ENCODE assay signal across 1 cellular context in genomic region chr19:6862673-6863078, GRCh38.
TF ChIP-seq lines count a peak whose summit lies in the region.

No MANE protein-coding gene starts in this region.

TF ChIP-seq in HEK293, 187 proteins besides CTCF, POLR2A, EP300 and RAD21 (continued from another document and continues in another):
- TF ChIP-seq INSM2 (tag by site-specific recombination; IDR thresholded peaks at IDR 0.05), result peak; percentile 97
- TF ChIP-seq ZFP3 (tag by site-specific recombination; IDR thresholded peaks at IDR 0.05; ENCODE audit: low read depth), result no peak
- no peak for TF ChIP-seq ZNF266 (tag by site-specific recombination; IDR thresholded peaks at IDR 0.05; ENCODE audit: low read depth)
- no peak for TF ChIP-seq ZNF488 (tag by site-specific recombination; IDR thresholded peaks at IDR 0.05)
- no peak for TF ChIP-seq ZNF549 (tag by site-specific recombination; IDR thresholded peaks at IDR 0.05)
- no peak for TF ChIP-seq ZNF768 (tag by site-specific recombination; IDR thresholded peaks at IDR 0.05)
- TF ChIP-seq PRDM2 (tag by site-specific recombination; IDR thresholded peaks at IDR 0.05; ENCODE audit: borderline replicate concordance), result no peak
- TF ChIP-seq ZNF223 (tag by site-specific recombination; IDR thresholded peaks at IDR 0.05), result no peak
- no peak for TF ChIP-seq PRDM6 (tag by site-specific recombination; IDR thresholded peaks at IDR 0.05)
- TF ChIP-seq YY1 (tag by site-specific recombination; IDR thresholded peaks at IDR 0.05), result no peak
- no peak for TF ChIP-seq ZNF404 (tag by site-specific recombination; IDR thresholded peaks at IDR 0.05)
- no peak for TF ChIP-seq FEZF1 (tag by site-specific recombination; IDR thresholded peaks at IDR 0.05)
- TF ChIP-seq ZNF785 (tag by site-specific recombination; IDR thresholded peaks at IDR 0.05), result no peak
- no peak for TF ChIP-seq KLF16 (tag by site-specific recombination; IDR thresholded peaks at IDR 0.05)
- no peak for TF ChIP-seq ZNF292 (tag by site-specific recombination; IDR thresholded peaks at IDR 0.05; ENCODE audit: borderline replicate concordance, low read depth)
- TF ChIP-seq SP2 (tag by site-specific recombination; IDR thresholded peaks at IDR 0.05), result no peak
- TF ChIP-seq ZNF449 (tag by site-specific recombination; IDR thresholded peaks at IDR 0.05), result no peak
- no peak for TF ChIP-seq IKZF3 (tag by site-specific recombination; IDR thresholded peaks at IDR 0.05)
- no peak for TF ChIP-seq TRIM28 (IDR thresholded peaks at IDR 0.05; ENCODE audit: borderline replicate concordance, low read length)
- TF ChIP-seq BCL11B (tag by site-specific recombination; IDR thresholded peaks at IDR 0.05; ENCODE audit: low read depth), result no peak
- no peak for TF ChIP-seq ZNF433 (tag by site-specific recombination; IDR thresholded peaks at IDR 0.05; ENCODE audit: low read depth)
- TF ChIP-seq ZNF423 (tag by site-specific recombination; IDR thresholded peaks at IDR 0.05), result no peak
- TF ChIP-seq ZSCAN16 (tag by site-specific recombination; IDR thresholded peaks at IDR 0.05), result no peak
- no peak for TF ChIP-seq PRDM10 (tag by site-specific recombination; IDR thresholded peaks at IDR 0.05)
- TF ChIP-seq RBAK (tag by site-specific recombination; IDR thresholded peaks at IDR 0.05), result no peak
- TF ChIP-seq ZNF391 (tag by site-specific recombination; IDR thresholded peaks at IDR 0.05; ENCODE audit: borderline replicate concordance, low read depth), result peak; percentile 75; the same call in 1 of the 2 replicates
- TF ChIP-seq ZNF704 (tag by site-specific recombination; IDR thresholded peaks at IDR 0.05), result no peak
- no peak for TF ChIP-seq ZNF548 (tag by site-specific recombination; IDR thresholded peaks at IDR 0.05)
- TF ChIP-seq SCRT1 (tag by site-specific recombination; IDR thresholded peaks at IDR 0.05; ENCODE audit: borderline replicate concordance), result no peak
- TF ChIP-seq PBX3 (CRISPR knock-in tag; IDR thresholded peaks at IDR 0.05), result no peak
- TF ChIP-seq ZEB2 (tag by site-specific recombination; IDR thresholded peaks at IDR 0.05), result peak; percentile 70
- TF ChIP-seq ZNF48 (tag by site-specific recombination; IDR thresholded peaks at IDR 0.05), result no peak
- no peak for TF ChIP-seq GFI1B (tag by site-specific recombination; IDR thresholded peaks at IDR 0.05)
- no peak for TF ChIP-seq ZNF350 (tag by site-specific recombination; IDR thresholded peaks at IDR 0.05)
- no peak for TF ChIP-seq ZNF791 (tag by site-specific recombination; IDR thresholded peaks at IDR 0.05)
- no peak for TF ChIP-seq ZNF394 (tag by site-specific recombination; IDR thresholded peaks at IDR 0.05; ENCODE audit: borderline replicate concordance)
- no peak for TF ChIP-seq ZNF585B (tag by site-specific recombination; IDR thresholded peaks at IDR 0.05)
- no peak for TF ChIP-seq HIC1 (tag by site-specific recombination; IDR thresholded peaks at IDR 0.05)
